Comparison of ENCODE assay signal across 1 cellular context in genomic region chrX:13756381-13756780, GRCh38.
TF ChIP-seq lines count a peak whose summit lies in the region.

No MANE protein-coding gene starts in this region.

TF ChIP-seq in GM23338, 12 proteins besides CTCF, POLR2A, EP300 and RAD21 (continued from another document):
- no peak for TF ChIP-seq REST (IDR thresholded peaks at IDR 0.05; ENCODE audit: unreplicated experiment)
